In genomic region chr22:45094081-45094720, GRCh38 we compare ENCODE assay signal across 20 cellular contexts.
A peak's percentile ranks its signal among the peaks of the same experiment; 100 is the strongest.
DNase-seq lines count a peak whose midpoint lies in the region; ATAC-seq, FAIRE-seq and TF ChIP-seq lines count a peak whose summit lies in the region.
"Had no signal": no experiment of that assay in that cellular context is flagged by ENCODE, and none has a peak within 500 bp of the region (broad histone marks: within the 10 kb centered on the region; RNA-seq: fewer than 3 reads in every experiment).

No MANE protein-coding gene starts in this region.

- H3K4me1 ChIP-seq in astrocyte (ENCODE audit: insufficient read depth, low read length) (no peaks in the 10 kb centered on the region), lower lobe of right lung (no peaks in the 10 kb centered on the region), neuronal stem cell (ENCODE audit: control insufficient read depth in 2 of 2, insufficient read depth in 1 of 2, low read depth in 1 of 2, low read length in 2 of 2) (peaks cover 0 to 2% of the 10 kb centered on the region in 2 donors), OCI-LY7 (ENCODE audit: insufficient read depth, low read length, poor library complexity, severe bottlenecking) (no peaks in the 10 kb centered on the region)
- H3K4me1 ChIP-seq: BLaER1 had no signal

- H3K27me3 Mint-ChIP-seq in astrocyte (ENCODE audit: low read depth, unreplicated experiment), result peaks cover 24% of the 10 kb centered on the region

- CTCF ChIA-PET in OCI-LY7 (lab: Charles Lee; ENCODE audit: unreplicated experiment), result no interaction called here

- H4K8ac ChIP-seq in neuronal stem cell (ENCODE audit: low read depth, low read length), result no peak overlapping the region

- FAIRE-seq in astrocyte (lab: Jason Lieb, UNC), result no peak
- FAIRE-seq: A204.1, G401.6, GM12892 had no signal

- peaks cover 2% of the 10 kb centered on the region for H3K9me3 ChIP-seq in astrocyte (ENCODE audit: insufficient read depth, low read depth, low read length)
- no peaks in the 10 kb centered on the region for H3K9me3 ChIP-seq in lower lobe of right lung
- no peaks in the 10 kb centered on the region for H3K9me3 ChIP-seq in neuronal stem cell (replicated peaks in 1 of 2; ENCODE audit: control insufficient read depth in 2 of 2, insufficient read depth in 1 of 2, low read depth in 1 of 2, low read length in 2 of 2)
- no peaks in the 10 kb centered on the region for H3K9me3 ChIP-seq in OCI-LY7 (ENCODE audit: low read length)
- H3K9me3 ChIP-seq: BLaER1, Caco-2 had no signal

- no peaks in the 10 kb centered on the region for H3K79me1 ChIP-seq in neuronal stem cell (ENCODE audit: low read depth, low read length)

- DNase-seq in astrocyte (ENCODE audit: low read depth) (no peak), lower lobe of right lung (peak; percentile 8), neuronal stem cell (ENCODE audit: low spot score) (no peak), A172 (ENCODE audit: low spot score) (no peak), middle frontal gyrus (ENCODE audit: extremely low spot score, low spot score) (no peak), OCI-LY7 (ENCODE audit: low spot score) (no peak)
- DNase-seq: Caco-2; CD4-positive, CD25-positive, alpha-beta regulatory T cell; CD8-positive, alpha-beta T cell; DMS153; DND-41; GOT3; H7 had no signal

- H3K18ac ChIP-seq in neuronal stem cell (ENCODE audit: low read length), result peak overlapping the region; percentile 65

- H3K36me3 ChIP-seq in astrocyte (ENCODE audit: insufficient read depth, low read length) (no peaks in the 10 kb centered on the region), lower lobe of right lung (no peaks in the 10 kb centered on the region), neuronal stem cell (replicated peaks in 1 of 2; ENCODE audit: control insufficient read depth in 2 of 2, insufficient read depth in 2 of 2, low read length in 2 of 2) (no peaks in the 10 kb centered on the region), OCI-LY7 (ENCODE audit: insufficient read depth, low read length) (no peaks in the 10 kb centered on the region)
- H3K36me3 ChIP-seq: BLaER1 had no signal

- POLR2A ChIA-PET in OCI-LY7 (lab: Charles Lee), result no interaction called here

- H2BK12ac ChIP-seq in neuronal stem cell (ENCODE audit: low read length), result no peak overlapping the region

- intact Hi-C loops in lower lobe of right lung (cut with DNase I), result no loop called here
- intact Hi-C loops in OCI-LY7 (cut with micrococcal nuclease; ENCODE audit: unreplicated experiment), result no loop called here

- no peak overlapping the region for H3K4me3 Mint-ChIP-seq in astrocyte (ENCODE audit: unreplicated experiment)
- H3K4me3 Mint-ChIP-seq: B cell; CD4-positive, CD25-positive, alpha-beta regulatory T cell; CD8-positive, alpha-beta T cell had no signal

- WGBS in neuronal stem cell (ENCODE audit: extremely low coverage in 2 of 2, insufficient read length in 2 of 2, insufficient replicate concordance in 1 of 2), 2 donors, result no CpG with 5 or more reads among the region's 18 CpGs

- H2AK5ac ChIP-seq in neuronal stem cell (ENCODE audit: low read depth, low read length), result no peak overlapping the region

- no peak overlapping the region for H4K91ac ChIP-seq in neuronal stem cell (ENCODE audit: low read depth, low read length, poor library complexity)

- TF ChIP-seq CTCF in astrocyte (IDR thresholded peaks at IDR 0.05; ENCODE audit: insufficient read depth, low read depth, low read length), result no peak
- no peak for TF ChIP-seq CTCF in lower lobe of right lung (IDR thresholded peaks at IDR 0.05)
- no peak for TF ChIP-seq CTCF in OCI-LY7 (conservative IDR thresholded peaks at IDR 0.05; ENCODE audit: low read length)

- H3K27me3 ChIP-seq in astrocyte (ENCODE audit: insufficient read depth, low read length), result peaks cover 8% of the 10 kb centered on the region
- H3K27me3 ChIP-seq in lower lobe of right lung (ENCODE audit: low read depth), result peaks cover 16% of the 10 kb centered on the region
- H3K27me3 ChIP-seq in neuronal stem cell (ENCODE audit: control insufficient read depth in 3 of 3, insufficient read depth in 3 of 3, low read depth in 1 of 3, low read length in 3 of 3), result peaks cover 0 to 10% (median 0%) of the 10 kb centered on the region in 3 experiments
- H3K27me3 ChIP-seq: BLaER1 had no signal

- no peak overlapping the region for H3K14ac ChIP-seq in neuronal stem cell (ENCODE audit: low read length)

- no peaks in the 10 kb centered on the region for H3K9me3 Mint-ChIP-seq in astrocyte (ENCODE audit: unreplicated experiment)

- no peak overlapping the region for H3K27ac Mint-ChIP-seq in astrocyte (ENCODE audit: unreplicated experiment)
- H3K27ac Mint-ChIP-seq: B cell; CD4-positive, CD25-positive, alpha-beta regulatory T cell; CD8-positive, alpha-beta T cell had no signal

- H3K4me3 ChIP-seq in astrocyte (ENCODE audit: insufficient read depth, low read depth, low read length) (no peak overlapping the region), lower lobe of right lung (no peak overlapping the region), neuronal stem cell (ENCODE audit: low read length in 2 of 2) (no peak overlapping the region), OCI-LY7 (ENCODE audit: low read depth, low read length, poor library complexity, severe bottlenecking) (no peak overlapping the region)
- H3K4me3 ChIP-seq: BLaER1 had no signal

- BruUV-seq in OCI-LY7 (replicated peaks; lab: Mats Ljungman, UMichigan), result no TSS peak

- no peaks in the 10 kb centered on the region for H4K20me1 ChIP-seq in astrocyte (ENCODE audit: insufficient read depth, low read length)
- no peaks in the 10 kb centered on the region for H4K20me1 ChIP-seq in OCI-LY7 (ENCODE audit: insufficient read depth, low read length)
- H4K20me1 ChIP-seq: BLaER1 had no signal

- H3K4me2 ChIP-seq in astrocyte (ENCODE audit: low read length), result peak overlapping the region; percentile 32
- H3K4me2 ChIP-seq in neuronal stem cell (ENCODE audit: insufficient read depth, low read length, poor library complexity, severe bottlenecking), result no peak overlapping the region
- no peak overlapping the region for H3K4me2 ChIP-seq in OCI-LY7 (ENCODE audit: low read length)
- H3K4me2 ChIP-seq: BLaER1 had no signal

- peak overlapping the region; percentile 57 for H3K23ac ChIP-seq in neuronal stem cell (ENCODE audit: low read depth, low read length, poor library complexity)

- no peak overlapping the region for H2BK120ac ChIP-seq in neuronal stem cell (ENCODE audit: low read depth, low read length)

- H2BK15ac ChIP-seq in neuronal stem cell (ENCODE audit: low read length), result no peak overlapping the region

- H3K36me3 Mint-ChIP-seq in astrocyte (ENCODE audit: low read depth, unreplicated experiment), result no peaks in the 10 kb centered on the region
- H3K36me3 Mint-ChIP-seq: CD4-positive, CD25-positive, alpha-beta regulatory T cell; CD8-positive, alpha-beta T cell had no signal

- no peak overlapping the region for H2BK5ac ChIP-seq in neuronal stem cell (ENCODE audit: low read length)

- H3K9me2 ChIP-seq in OCI-LY7 (ENCODE audit: insufficient read depth, low read length), result no peaks in the 10 kb centered on the region

- peaks cover 8% of the 10 kb centered on the region for H3K4me1 Mint-ChIP-seq in astrocyte (ENCODE audit: low read depth, unreplicated experiment)
- H3K4me1 Mint-ChIP-seq: B cell had no signal

- no peak overlapping the region for H3K4ac ChIP-seq in neuronal stem cell (ENCODE audit: low read length)

- H3K79me2 ChIP-seq in astrocyte (ENCODE audit: insufficient read depth, low read length) (no peaks in the 10 kb centered on the region), OCI-LY7 (ENCODE audit: insufficient read depth, low read depth, low read length) (no peaks in the 10 kb centered on the region)

- no peak overlapping the region for H2AFZ ChIP-seq in astrocyte (ENCODE audit: low read depth, low read length)
- no peak overlapping the region for H2AFZ ChIP-seq in neuronal stem cell (ENCODE audit: low read length)
- no peak overlapping the region for H2AFZ ChIP-seq in OCI-LY7 (ENCODE audit: low read length)

- no peak overlapping the region for H3K9ac ChIP-seq in astrocyte (ENCODE audit: low read length)
- H3K9ac ChIP-seq in neuronal stem cell (ENCODE audit: low read depth, low read length, poor library complexity), result no peak overlapping the region
- H3K9ac ChIP-seq: BLaER1 had no signal

- H3K27ac ChIP-seq in astrocyte (ENCODE audit: low read depth, low read length), result no peak overlapping the region
- H3K27ac ChIP-seq in lower lobe of right lung, result no peak overlapping the region
- H3K27ac ChIP-seq in neuronal stem cell (replicated peaks; ENCODE audit: low read length), result no peak overlapping the region
- H3K27ac ChIP-seq in OCI-LY7 (ENCODE audit: low read depth, low read length, poor library complexity, severe bottlenecking), result no peak overlapping the region
- H3K27ac ChIP-seq: BLaER1, C4-2B had no signal

- no peak for ATAC-seq in lower lobe of right lung
- ATAC-seq: CD8-positive, alpha-beta T cell; HCT116 had no signal
